22 cellular contexts compared by ENCODE assay signal in the genomic region with DNA sequence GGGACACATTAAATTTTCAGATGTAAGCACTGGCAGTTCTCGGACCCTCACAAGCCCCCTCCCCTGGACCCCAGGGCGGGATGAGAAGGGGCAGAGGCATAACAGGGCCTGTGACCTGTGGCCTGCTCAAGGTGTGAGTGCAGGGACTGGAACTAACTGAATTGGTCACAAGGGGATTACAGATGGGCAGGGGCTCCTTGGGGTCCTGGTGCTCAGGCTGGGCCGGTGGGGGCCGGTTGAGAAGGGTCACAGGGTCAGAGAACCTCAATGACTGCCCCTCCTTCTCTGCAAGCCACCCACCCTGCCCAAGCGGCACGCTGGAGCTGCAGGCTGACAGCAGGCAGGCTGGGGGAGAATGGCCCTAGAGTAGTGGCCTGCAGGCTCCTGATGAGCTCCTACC.
"Had no signal": no experiment of that assay in that cellular context is flagged by ENCODE, and none has a peak within 500 bp of the region (broad histone marks: within the 10 kb centered on the region; RNA-seq: fewer than 3 reads in every experiment).

No MANE protein-coding gene starts in this region.

- H3K4me3 ChIP-seq: MG63, SJCRH30 had no signal

- H3K9me3 ChIP-seq: MG63, SJCRH30 had no signal

- H3K36me3 ChIP-seq: MG63, SJCRH30 had no signal

- DNase-seq: Karpas-422, KBM-7, MG63, NCI-H1092, NCI-H1105 treated with DMSO at 0.1 percent for 48 hours, NCI-H1417 treated with DMSO at 0.1 percent for 48 hours, NCI-H146, NCI-H1694 treated with DMSO at 0.1 percent for 48 hours, NCI-H1930, NCI-H2081, NCI-H2107, NCI-H226, NCI-H510A, NCI-H524 treated with DMSO at 0.1 percent for 48 hours, NCI-H69, NCI-H774, PC-3, SHP77 treated with DMSO at 0.1 percent for 48 hours, SJCRH30 had no signal

- H3K27me3 ChIP-seq: MG63, SJCRH30 had no signal

- H3K27ac ChIP-seq: SJCRH30 had no signal

- ATAC-seq: Panc1, PC-3, Right ventricle myocardium inferior, SK-N-SH treated with all-trans-retinoic acid at 6 μM for 48 hours had no signal
